Comparison of ENCODE assay signal across 15 cellular contexts in genomic region chr7:70390251-70390650, GRCh38.
"Had no signal": no experiment of that assay in that cellular context is flagged by ENCODE, and none has a peak within 500 bp of the region (broad histone marks: within the 10 kb centered on the region; RNA-seq: fewer than 3 reads in every experiment).

No MANE protein-coding gene starts in this region.

- H3K4me1 ChIP-seq: colonic mucosa, left lung had no signal

- H3K4me3 ChIP-seq: colonic mucosa, dorsolateral prefrontal cortex, left lung had no signal

- H3K27me3 ChIP-seq: colonic mucosa, dorsolateral prefrontal cortex, left lung had no signal

- H3K36me3 ChIP-seq: colonic mucosa, left lung had no signal

- H3K27ac ChIP-seq: colonic mucosa, dorsolateral prefrontal cortex, left lung had no signal

- DNase-seq: activated naive CD4-positive, alpha-beta T cell treated with Interleukin-2 at 50 U/mL for 16 hours; activated naive CD8-positive, alpha-beta T cell treated with anti-CD3 and anti-CD28 coated beads, Interleukin-2, amount 10 ng/mL, durations not matched to agents 7 days and 5 days; activated T-cell treated with anti-CD3 and anti-CD28 coated beads, Interleukin-2, amount 50 U/mL, for 24 hours; amygdala; colonic mucosa; dorsolateral prefrontal cortex; foreskin fibroblast; immature natural killer cell; left lung; SHP77 treated with DMSO at 0.1 percent for 48 hours; stimulated activated CD4-positive, alpha-beta T cell treated with anti-CD3 and anti-CD28 coated beads, Interleukin-12 subunit alpha, Interleukin-12 subunit beta, amount 100 ng/mL, for 4 hours; stimulated activated naive CD8-positive, alpha-beta T cell treated with anti-CD3 and anti-CD28 coated beads, Interleukin-15, amount 100 ng/mL, for 72 hours; T-helper 9 cell had no signal

- ATAC-seq: left lung; natural killer cell treated with Interleukin-12 subunit alpha and Interleukin-12 subunit beta and Interleukin-15 and Interleukin-18, amount 100 ng/mL, for 72 hours; stimulated activated naive CD8-positive, alpha-beta T cell treated with anti-CD3 and anti-CD28 coated beads, Interleukin-15, amount 100 ng/mL, for 72 hours; WTC11 had no signal

- H3K9me3 ChIP-seq: colonic mucosa, left lung had no signal
